1 cellular context compared by ENCODE assay signal in the genomic region with DNA sequence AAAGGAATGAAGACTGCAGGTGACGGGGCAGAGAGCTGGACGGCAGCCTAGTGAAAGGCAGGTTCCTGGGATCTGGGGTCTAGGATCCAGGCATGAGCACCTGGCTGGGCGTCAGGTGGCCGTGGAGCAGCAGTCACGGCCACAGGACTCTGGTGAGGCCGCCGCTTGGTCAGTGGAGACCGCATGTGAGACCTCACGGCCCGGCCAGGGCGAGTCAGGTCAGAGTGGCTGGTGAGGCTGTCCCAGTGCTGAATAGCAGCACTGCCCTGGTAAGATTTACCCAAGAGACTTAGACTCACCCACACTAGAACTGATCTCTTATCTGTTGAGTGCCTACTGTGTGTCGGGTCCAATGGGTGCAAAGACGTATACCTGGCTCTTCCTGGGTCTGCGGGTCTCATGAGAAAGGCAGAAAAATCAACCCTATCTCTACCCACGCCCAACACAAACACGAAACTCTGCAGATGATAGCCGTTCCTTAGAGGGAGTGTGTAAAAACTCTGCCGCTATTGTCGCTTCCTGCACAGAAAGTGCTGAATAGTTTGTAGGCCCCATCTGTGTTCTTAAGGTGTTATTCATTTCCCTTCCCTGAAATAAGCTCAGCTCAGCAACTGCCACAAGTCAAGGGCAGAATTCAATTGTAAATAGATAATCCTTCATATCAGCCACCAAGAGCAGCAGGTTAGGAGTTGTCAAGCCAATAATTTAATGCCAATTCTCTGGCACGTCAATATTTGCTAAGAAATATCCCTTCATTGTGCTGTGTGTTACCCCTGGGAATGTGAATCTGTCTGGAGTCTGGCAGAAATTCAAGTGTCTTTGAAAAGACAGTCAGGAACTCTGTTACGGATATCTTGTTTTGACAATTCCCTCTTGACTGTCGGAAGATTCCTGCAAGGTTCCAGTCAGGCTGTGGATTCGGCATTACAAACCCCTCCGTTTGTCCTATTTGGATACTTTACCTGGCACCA.
TF ChIP-seq lines count a peak whose summit lies in the region.

No MANE protein-coding gene starts in this region.

TF ChIP-seq in GM23338, 12 proteins besides CTCF, POLR2A, EP300 and RAD21 (continued from another document):
- TF ChIP-seq, protein P1, sequence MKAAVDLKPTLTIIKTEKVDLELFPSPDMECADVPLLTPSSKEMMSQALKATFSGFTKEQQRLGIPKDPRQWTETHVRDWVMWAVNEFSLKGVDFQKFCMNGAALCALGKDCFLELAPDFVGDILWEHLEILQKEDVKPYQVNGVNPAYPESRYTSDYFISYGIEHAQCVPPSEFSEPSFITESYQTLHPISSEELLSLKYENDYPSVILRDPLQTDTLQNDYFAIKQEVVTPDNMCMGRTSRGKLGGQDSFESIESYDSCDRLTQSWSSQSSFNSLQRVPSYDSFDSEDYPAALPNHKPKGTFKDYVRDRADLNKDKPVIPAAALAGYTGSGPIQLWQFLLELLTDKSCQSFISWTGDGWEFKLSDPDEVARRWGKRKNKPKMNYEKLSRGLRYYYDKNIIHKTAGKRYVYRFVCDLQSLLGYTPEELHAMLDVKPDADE (IDR thresholded peaks at IDR 0.05), result no peak
